Comparison of ENCODE assay signal across 8 cellular contexts in genomic region chr2:84906108-84906899, GRCh38. TPM values are rescaled to one million over a fixed set of nuclear protein-coding genes. Genes with fewer than 3 reads are reported as not detected.
DNase-seq lines count a peak whose midpoint lies in the region; ATAC-seq and TF ChIP-seq lines count a peak whose summit lies in the region.

No MANE protein-coding gene starts in this region.

- intact Hi-C loops in OCI-LY7 (cut with micrococcal nuclease; ENCODE audit: unreplicated experiment) (no loop called here), adrenal gland (cut with DNase I) (no loop called here)

- POLR2A ChIA-PET in OCI-LY7 (lab: Charles Lee) = interaction anchor here (0.6 to 3.7 kb wide), 12 partner anchors 8 to 1714 kb away, joined by 3 to 41 read pairs (median 5); no protein-coding TSS in a partner anchor

- H3K27me3 ChIP-seq in adrenal gland (no peaks in the 10 kb centered on the region), iPS DF 6.9 (ENCODE audit: control insufficient read depth, insufficient read depth, low read length) (no peaks in the 10 kb centered on the region), skeletal muscle satellite cell (ENCODE audit: control insufficient read depth, insufficient read depth, low read length) (no peaks in the 10 kb centered on the region)

- TSS peak; percentile 100 for BruUV-seq in OCI-LY7 (replicated peaks; lab: Mats Ljungman, UMichigan)

- peaks cover 14% of the 10 kb centered on the region for H3K79me2 ChIP-seq in OCI-LY7 (ENCODE audit: insufficient read depth, low read depth, low read length)

- TF ChIP-seq CTCF in OCI-LY7 (conservative IDR thresholded peaks at IDR 0.05; ENCODE audit: low read length) (no peak), adrenal gland (IDR thresholded peaks at IDR 0.05) (peak in 1 of 6 experiments; percentile 14)

- peak overlapping the region; percentile 99 for H3K9ac ChIP-seq in skeletal muscle satellite cell (ENCODE audit: low read depth, low read length)

- H3K27ac ChIP-seq in OCI-LY7 (ENCODE audit: low read depth, low read length, poor library complexity, severe bottlenecking) (peak overlapping the region; percentile 51), adrenal gland (peak overlapping the region; percentile 41 to 95 (median 82)), iPS DF 6.9 (ENCODE audit: low read length) (no peak overlapping the region)

- H3K9me2 ChIP-seq in OCI-LY7 (ENCODE audit: insufficient read depth, low read length) = no peaks in the 10 kb centered on the region

- CTCF ChIA-PET in OCI-LY7 (lab: Charles Lee; ENCODE audit: unreplicated experiment) = interaction anchor here (2.1 kb wide), 1 partner anchor 20 kb away, joined by 12 read pairs; no protein-coding TSS in a partner anchor

- 9 to 14% (median 10%) methylated on average over 21 to 38 of the region's 38 CpGs for WGBS in adrenal gland, 4 donors
- no CpG with 5 or more reads among the region's 38 CpGs for WGBS in iPS DF 6.9 (ENCODE audit: insufficient coverage, insufficient read length)

- TF ChIP-seq POLR2A in GM18505 (IDR thresholded peaks at IDR 0.05; ENCODE audit: borderline replicate concordance, extremely low read depth, insufficient read depth, insufficient read length) (no peak), adrenal gland (IDR thresholded peaks at IDR 0.05) (no peak)

- no peak overlapping the region for H2AFZ ChIP-seq in OCI-LY7 (ENCODE audit: low read length)

- no peak for DNase-seq in OCI-LY7 (ENCODE audit: low spot score)
- peak; percentile 41 to 70 (median 44) for DNase-seq in adrenal gland
- no peak for DNase-seq in iPS DF 6.9 (ENCODE audit: low read depth, low spot score)
- DNase-seq in NCI-H510A treated with DMSO at 0.1 percent for 48 hours (lab: John Stamatoyannopoulos, UW) = no peak
- DNase-seq in DMS153 treated with DMSO at 0.1 percent for 48 hours (lab: John Stamatoyannopoulos, UW; ENCODE audit: unreplicated experiment) = no peak

- H3K4me2 ChIP-seq in OCI-LY7 (ENCODE audit: low read length) (peak overlapping the region; percentile 92), skeletal muscle satellite cell (ENCODE audit: low read length) (peak overlapping the region; percentile 86)

- ATAC-seq in GM18505 (IDR thresholded peaks at IDR 0.05; ENCODE audit: unreplicated experiment) (peak; percentile 28), HG02588 (IDR thresholded peaks at IDR 0.05; ENCODE audit: unreplicated experiment) (peak; percentile 27)

- H3K9me3 ChIP-seq in OCI-LY7 (ENCODE audit: low read length) (no peaks in the 10 kb centered on the region), adrenal gland (replicated peaks in 1 of 3) (no peaks in the 10 kb centered on the region), iPS DF 6.9 (ENCODE audit: control insufficient read depth, insufficient read depth, low read length) (no peaks in the 10 kb centered on the region), skeletal muscle satellite cell (replicated peaks; ENCODE audit: low read length) (no peaks in the 10 kb centered on the region)

- H3K36me3 ChIP-seq in OCI-LY7 (ENCODE audit: insufficient read depth, low read length) = peaks cover 20% of the 10 kb centered on the region
- H3K36me3 ChIP-seq in adrenal gland (replicated peaks in 1 of 2) = no peaks in the 10 kb centered on the region
- H3K36me3 ChIP-seq in iPS DF 6.9 (ENCODE audit: control insufficient read depth, insufficient read depth, low read length) = peaks cover 4% of the 10 kb centered on the region; the same call in 1 of the 2 replicates
- peaks cover 19% of the 10 kb centered on the region for H3K36me3 ChIP-seq in skeletal muscle satellite cell (ENCODE audit: insufficient read depth, low read length)

- H3K4me3 ChIP-seq in OCI-LY7 (ENCODE audit: low read depth, low read length, poor library complexity, severe bottlenecking) (peak overlapping the region; percentile 95), adrenal gland (peak overlapping the region; percentile 65 to 97 (median 88)), iPS DF 6.9 (ENCODE audit: low read length) (peak overlapping the region; percentile 81), skeletal muscle satellite cell (ENCODE audit: low read length) (peak overlapping the region; percentile 96)

- H4K20me1 ChIP-seq in OCI-LY7 (ENCODE audit: insufficient read depth, low read length) = peaks cover 6% of the 10 kb centered on the region; the same call in 1 of the 2 replicates

- H3K4me1 ChIP-seq in OCI-LY7 (ENCODE audit: insufficient read depth, low read length, poor library complexity, severe bottlenecking) (peaks cover 15% of the 10 kb centered on the region), adrenal gland (replicated peaks in 1 of 2) (peaks cover 7 to 9% of the 10 kb centered on the region in 2 donors), iPS DF 6.9 (ENCODE audit: control insufficient read depth, insufficient read depth, low read length) (no peaks in the 10 kb centered on the region), skeletal muscle satellite cell (ENCODE audit: control insufficient read depth, insufficient read depth, low read length) (peaks cover 14% of the 10 kb centered on the region)

RNA-seq across cellular contexts. Expression of gene TMSB10, which starts 0.8 kb away (rescaled TPM):
- total RNA-seq in OCI-LY7 (2014; rRNA removed; shearing (Covaris generic)) = 1,901 and 3,039 TPM in 2 replicates
- total RNA-seq in OCI-LY7 (2022) (869 and 903 TPM in 2 replicates), adrenal gland (1,000 to 10,000 TPM in 4 of 8 donors, 100 to 1,000 TPM in 4; 473 to 2,004 (median 995) TPM)
- polyA plus RNA-seq in adrenal gland = 1,000 to 10,000 TPM in 2 of 3 donors, 100 to 1,000 TPM in 1; 700 to 1,968 (median 1,951) TPM
- total RNA-seq in skeletal muscle satellite cell (2012; rRNA removed) = 4,947 and 6,455 TPM in 2 replicates

RNA-seq across cellular contexts. Expression of gene TRABD2A, which starts 25.4 kb away (rescaled TPM):
- total RNA-seq in OCI-LY7 (2014; rRNA removed; shearing (Covaris generic)) = 0.49 and 1.9 TPM in 2 replicates
- 1.6 and 1.8 TPM in 2 replicates for total RNA-seq in OCI-LY7 (2022)
- 1 to 10 TPM in 2 of 8 donors, under 1 TPM in 5, not detected in 1; 0.37 to 2.4 (median 0.69) TPM for total RNA-seq in adrenal gland
- 1 to 10 TPM in 2 of 3 donors, under 1 TPM in 1; 0.29 to 1.4 (median 1.0) TPM for polyA plus RNA-seq in adrenal gland
- total RNA-seq in skeletal muscle satellite cell (2012; rRNA removed) = 18.8 and 22.9 TPM in 2 replicates

Comparison
In these comparisons a context has a peak if more than half of its experiments do, and no peak if none do; other contexts are left out.
1. DNase-seq: peak in adrenal gland (7 of 7); none in OCI-LY7 (single experiment), iPS DF 6.9 (single experiment), NCI-H510A treated with DMSO at 0.1 percent for 48 hours (single experiment) and DMS153 treated with DMSO at 0.1 percent for 48 hours (single experiment).
2. Peak in every context shown above with its lines, with median percentiles within 50 percentile points of each other: H3K4me3 ChIP-seq.